ENCODE assay signal across 18 cellular contexts in genomic region chrX:136191171-136191570, GRCh38. TPM values are rescaled to one million over a fixed set of nuclear protein-coding genes. Genes with fewer than 3 reads are reported as not detected.
A peak's percentile ranks its signal among the peaks of the same experiment; 100 is the strongest.
DNase-seq lines count a peak whose midpoint lies in the region; ATAC-seq and TF ChIP-seq lines count a peak whose summit lies in the region.
"Had no signal": no experiment of that assay in that cellular context is flagged by ENCODE, and none has a peak within 500 bp of the region (broad histone marks: within the 10 kb centered on the region; RNA-seq: fewer than 3 reads in every experiment).

No MANE protein-coding gene starts in this region.

- 54 to 59% methylated on average over 6 of the region's 6 CpGs for WGBS in lung, 2 donors
- 66 to 68% methylated on average over 3 to 4 of the region's 6 CpGs for WGBS in thyroid gland, 2 donors

- H3K27ac ChIP-seq in lung (ENCODE audit: low read depth in 1 of 2, low read length in 1 of 2) (peak overlapping the region; percentile 81 to 87), thyroid gland (peak overlapping the region; percentile 41 to 63 (median 56))

- TF ChIP-seq CTCF in lung (IDR thresholded peaks at IDR 0.05; ENCODE audit: control extremely low read depth, extremely low read depth) (no peak), thyroid gland (IDR thresholded peaks at IDR 0.05) (no peak)

- H3K4me1 ChIP-seq in lung (ENCODE audit: control insufficient read depth in 2 of 2, insufficient read depth in 2 of 2, low read length in 2 of 2) (peaks cover 4 to 31% of the 10 kb centered on the region in 2 donors), thyroid gland (peaks cover 22 to 78% of the 10 kb centered on the region in 2 donors)

- DNase-seq in MV-4-11 (lab: John Stamatoyannopoulos, UW): peak; percentile 12
- DNase-seq in dermis microvascular lymphatic vessel endothelial cell (ENCODE audit: low read depth in 2 of 2): peak; percentile 82 to 84
- DNase-seq in lung (ENCODE audit: low spot score): no peak
- DNase-seq in thyroid gland: peak in 1 of 2 donors; percentile 20
- DNase-seq in NCI-H82 treated with DMSO at 0.1 percent for 48 hours (lab: John Stamatoyannopoulos, UW; ENCODE audit: unreplicated experiment): no peak
- DNase-seq: activated CD4-positive, CD25-positive, alpha-beta regulatory T cell treated with anti-CD3 and anti-CD28 coated beads, Interleukin-2, amount 50 U/mL, for 72 hours; effector CD4-positive, alpha-beta T cell; GDM1; midbrain; MM.1S; NCI-H187 treated with DMSO at 0.1 percent for 48 hours; NCI-H510A; SHP77 treated with DMSO at 0.1 percent for 48 hours; stimulated activated naive B cell treated with anti-CD40 and anti-IgM and Interleukin-4, amounts not matched to agents 10 μg/mL and 1 μg/mL and 100 μg/mL, for 72 hours had no signal

- H3K36me3 ChIP-seq in lung (ENCODE audit: control insufficient read depth in 2 of 2, insufficient read depth in 2 of 2, low read length in 2 of 2) (no peaks in the 10 kb centered on the region), thyroid gland (no peaks in the 10 kb centered on the region)
- H3K36me3 ChIP-seq: HAP-1 had no signal

- no peak for TF ChIP-seq POLR2A in thyroid gland (IDR thresholded peaks at IDR 0.05)

- ATAC-seq in lung (ENCODE audit: insufficient read depth, low FRiP score) (no peak), GM18868 (IDR thresholded peaks at IDR 0.05; ENCODE audit: unreplicated experiment) (no peak), HG02759 (IDR thresholded peaks at IDR 0.05; ENCODE audit: unreplicated experiment) (no peak)
- ATAC-seq: GM12878; stimulated activated naive B cell treated with anti-CD40 and anti-IgM and Interleukin-4, amounts not matched to agents 10 μg/mL and 1 μg/mL and 100 μg/mL, for 72 hours had no signal

- H3K4me3 ChIP-seq in lung: no peak overlapping the region
- no peak overlapping the region for H3K4me3 ChIP-seq in thyroid gland (replicated peaks in 1 of 3)
- H3K4me3 ChIP-seq: GM12878, HAP-1 had no signal

- peaks cover 0 to 2% of the 10 kb centered on the region in 2 donors for H3K9me3 ChIP-seq in lung (ENCODE audit: control insufficient read depth in 2 of 2, insufficient read depth in 1 of 2, low read length in 1 of 2)
- H3K9me3 ChIP-seq in thyroid gland: no peaks in the 10 kb centered on the region
- H3K9me3 ChIP-seq: HAP-1 had no signal

- intact Hi-C loops in thyroid gland (cut with DNase I): no loop called here

- no peaks in the 10 kb centered on the region for H3K27me3 ChIP-seq in lung (ENCODE audit: control insufficient read depth, insufficient read depth)
- no peaks in the 10 kb centered on the region for H3K27me3 ChIP-seq in thyroid gland

RNA-seq across cellular contexts. Expression of gene FHL1, which starts 43.8 kb away (rescaled TPM):
- total RNA-seq in dermis microvascular lymphatic vessel endothelial cell (90.6 and 148 TPM in 2 replicates), lung (100 to 1,000 TPM; 210 to 313 TPM), thyroid gland (100 to 1,000 TPM; 223 to 313 (median 230) TPM)
- 10 to 100 TPM; 49.6 to 90.5 TPM for polyA plus RNA-seq in lung

Comparison
In these comparisons a context has a peak if more than half of its experiments do, and no peak if none do; other contexts are left out.
1. DNase-seq: peak in MV-4-11 (single experiment) and dermis microvascular lymphatic vessel endothelial cell (2 of 2); none in lung (single experiment) and NCI-H82 treated with DMSO at 0.1 percent for 48 hours (single experiment).